Comparison of ENCODE assay signal across 9 cellular contexts in genomic region chr6:16752206-16752867, GRCh38. TPM values are rescaled to one million over a fixed set of nuclear protein-coding genes. Genes with fewer than 3 reads are reported as not detected.
DNase-seq lines count a peak whose midpoint lies in the region; ATAC-seq and TF ChIP-seq lines count a peak whose summit lies in the region.
"Had no signal": no experiment of that assay in that cellular context is flagged by ENCODE, and none has a peak within 500 bp of the region (broad histone marks: within the 10 kb centered on the region; RNA-seq: fewer than 3 reads in every experiment).

No MANE protein-coding gene starts in this region.

- H3K4me3 Mint-ChIP-seq in activated CD8-positive, alpha-beta T cell treated with anti-CD3 and anti-CD28 coated beads, Interleukin-2, amount 10 ng/mL, durations not matched to agents 7 days and 5 days: no peak overlapping the region

- H3K27me3 ChIP-seq in breast epithelium: no peaks in the 10 kb centered on the region
- no peaks in the 10 kb centered on the region for H3K27me3 ChIP-seq in lung (ENCODE audit: control insufficient read depth, insufficient read depth)

- CTCF ChIA-PET in activated CD8-positive, alpha-beta T cell treated with anti-CD3 and anti-CD28 coated beads, Interleukin-2, amount 10 ng/mL, durations not matched to agents 7 days and 5 days (lab: Charles Lee): interaction anchor here (0.9 to 1.2 kb wide), 3 partner anchors 12 to 16 kb away, joined by 3 to 4 read pairs (median 3); no protein-coding TSS in a partner anchor

- ATAC-seq in lung (ENCODE audit: insufficient read depth, low FRiP score): peak; percentile 84
- no peak for ATAC-seq in HG03139 (IDR thresholded peaks at IDR 0.05; ENCODE audit: unreplicated experiment)
- ATAC-seq in activated CD8-positive, alpha-beta T cell treated with anti-CD3 and anti-CD28 coated beads, Interleukin-2, amount 10 ng/mL, durations not matched to agents 7 days and 5 days: no peak

- H3K27me3 Mint-ChIP-seq in activated CD8-positive, alpha-beta T cell treated with anti-CD3 and anti-CD28 coated beads, Interleukin-2, amount 10 ng/mL, durations not matched to agents 7 days and 5 days (ENCODE audit: low read depth): no peaks in the 10 kb centered on the region

- H3K27ac Mint-ChIP-seq in activated CD8-positive, alpha-beta T cell treated with anti-CD3 and anti-CD28 coated beads, Interleukin-2, amount 10 ng/mL, durations not matched to agents 7 days and 5 days: no peak overlapping the region

- H3K36me3 ChIP-seq in breast epithelium: no peaks in the 10 kb centered on the region
- peaks cover 0 to 2% of the 10 kb centered on the region in 2 donors for H3K36me3 ChIP-seq in lung (ENCODE audit: control insufficient read depth in 2 of 2, insufficient read depth in 2 of 2, low read length in 2 of 2)

- H3K4me3 ChIP-seq in breast epithelium: no peak overlapping the region
- H3K4me3 ChIP-seq in lung: no peak overlapping the region

- peak overlapping the region; percentile 7 to 45 for H3K27ac ChIP-seq in breast epithelium
- peak overlapping the region in 1 of 2 donors; percentile 17 for H3K27ac ChIP-seq in lung (ENCODE audit: low read depth in 1 of 2, low read length in 1 of 2)

- H3K36me3 Mint-ChIP-seq in activated CD8-positive, alpha-beta T cell treated with anti-CD3 and anti-CD28 coated beads, Interleukin-2, amount 10 ng/mL, durations not matched to agents 7 days and 5 days (ENCODE audit: low read depth): peaks cover 60% of the 10 kb centered on the region

- no peaks in the 10 kb centered on the region for H3K9me3 Mint-ChIP-seq in activated CD8-positive, alpha-beta T cell treated with anti-CD3 and anti-CD28 coated beads, Interleukin-2, amount 10 ng/mL, durations not matched to agents 7 days and 5 days (ENCODE audit: insufficient read depth)

- DNase-seq in AML-193 (lab: John Stamatoyannopoulos, UW) (peak; percentile 99), MV-4-11 (lab: John Stamatoyannopoulos, UW) (peak; percentile 96), breast epithelium (ENCODE audit: low spot score in 2 of 2) (no peak), lung (ENCODE audit: low spot score) (no peak), NCI-H187 treated with DMSO at 0.1 percent for 48 hours (lab: John Stamatoyannopoulos, UW) (no peak)
- DNase-seq in activated CD8-positive, alpha-beta T cell treated with anti-CD3 and anti-CD28 coated beads, Interleukin-2, amount 10 ng/mL, durations not matched to agents 7 days and 5 days: no peak
- DNase-seq in activated CD4-positive, alpha-beta T cell treated with anti-CD3 and anti-CD28 coated beads for 4 hours: no peak
- DNase-seq: DND-41 had no signal

- H3K4me1 ChIP-seq in breast epithelium (peaks cover 0 to 15% of the 10 kb centered on the region in 2 donors), lung (ENCODE audit: control insufficient read depth in 2 of 2, insufficient read depth in 2 of 2, low read length in 2 of 2) (peaks cover 4 to 32% of the 10 kb centered on the region in 2 donors)

- no peak for TF ChIP-seq CTCF in breast epithelium (IDR thresholded peaks at IDR 0.05)
- TF ChIP-seq CTCF in lung (IDR thresholded peaks at IDR 0.05; ENCODE audit: control extremely low read depth, extremely low read depth): no peak

- POLR2A ChIA-PET in activated CD8-positive, alpha-beta T cell treated with anti-CD3 and anti-CD28 coated beads, Interleukin-2, amount 10 ng/mL, durations not matched to agents 7 days and 5 days (lab: Charles Lee): interaction anchor here (0.7 kb wide), 1 partner anchor 33 kb away, joined by 4 read pairs; no protein-coding TSS in a partner anchor

- H3K9me3 ChIP-seq in breast epithelium (no peaks in the 10 kb centered on the region), lung (ENCODE audit: control insufficient read depth in 2 of 2, insufficient read depth in 1 of 2, low read length in 1 of 2) (no peaks in the 10 kb centered on the region)

- intact Hi-C loops in breast epithelium (cut with DNase I; ENCODE audit: low total_unique reads): no loop called here

- peaks cover 45% of the 10 kb centered on the region for H3K4me1 Mint-ChIP-seq in activated CD8-positive, alpha-beta T cell treated with anti-CD3 and anti-CD28 coated beads, Interleukin-2, amount 10 ng/mL, durations not matched to agents 7 days and 5 days (ENCODE audit: low read depth)

- no peak for TF ChIP-seq POLR2A in breast epithelium (IDR thresholded peaks at IDR 0.05)

- WGBS in lung, 2 donors: 57 to 62% methylated on average over 4 of the region's 4 CpGs

RNA-seq across cellular contexts. Expression of gene ATXN1, which starts 8.9 kb away (rescaled TPM):
- 10 to 100 TPM; 26.7 to 63.2 (median 37.4) TPM for total RNA-seq in breast epithelium
- 100 to 1,000 TPM in 1 of 2 donors, 10 to 100 TPM in 1; 58.2 to 108 TPM for total RNA-seq in lung
- polyA plus RNA-seq in lung: 10 to 100 TPM in 1 of 2 donors, 1 to 10 TPM in 1; 9.7 to 11.6 TPM
- total RNA-seq in activated CD8-positive, alpha-beta T cell treated with anti-CD3 and anti-CD28 coated beads, Interleukin-2, amount 10 ng/mL, durations not matched to agents 7 days and 5 days: 10 to 100 TPM; 36.7 to 42.9 TPM

Comparison
In these comparisons a context has a peak if more than half of its experiments do, and no peak if none do; other contexts are left out.
1. DNase-seq: peak in AML-193 (2 of 2) and MV-4-11 (single experiment); none in breast epithelium (0 of 2), lung (single experiment), activated CD8-positive, alpha-beta T cell treated with anti-CD3 and anti-CD28 coated beads, Interleukin-2, amount 10 ng/mL, durations not matched to agents 7 days and 5 days (single experiment), NCI-H187 treated with DMSO at 0.1 percent for 48 hours (single experiment) and activated CD4-positive, alpha-beta T cell treated with anti-CD3 and anti-CD28 coated beads for 4 hours (0 of 2).